Comparison of ENCODE assay signal across 17 cellular contexts in the genomic region with DNA sequence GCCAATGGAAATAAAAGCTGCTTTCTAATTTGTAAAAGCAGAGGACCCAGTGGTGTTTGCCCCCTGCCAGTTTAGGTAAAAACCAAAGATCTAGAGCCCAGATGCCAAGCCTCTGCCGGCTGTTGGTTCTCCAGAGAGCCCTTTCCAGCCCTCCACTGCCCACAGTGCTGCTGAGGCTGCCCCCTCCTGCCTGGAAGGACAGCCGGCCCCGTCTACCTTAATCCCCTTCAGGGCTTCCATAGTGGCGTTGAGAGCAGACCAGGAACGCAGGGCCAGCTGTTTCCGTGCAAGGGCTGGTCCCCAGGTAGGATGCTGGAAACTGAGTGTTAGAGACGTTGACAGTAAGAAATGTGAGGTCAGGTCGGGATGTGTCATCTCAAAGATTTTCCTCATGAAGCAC. TPM values are rescaled to one million over a fixed set of nuclear protein-coding genes. Genes with fewer than 3 reads are reported as not detected.
DNase-seq lines count a peak whose midpoint lies in the region; ATAC-seq and TF ChIP-seq lines count a peak whose summit lies in the region.
"Had no signal": no experiment of that assay in that cellular context is flagged by ENCODE, and none has a peak within 500 bp of the region (broad histone marks: within the 10 kb centered on the region; RNA-seq: fewer than 3 reads in every experiment).

No MANE protein-coding gene starts in this region.

- H3K4ac ChIP-seq in mesendoderm (ENCODE audit: low read depth, low read length) (no peak overlapping the region), neuronal stem cell (ENCODE audit: low read length) (no peak overlapping the region)

- H4K5ac ChIP-seq in mesendoderm (ENCODE audit: low read length): no peak overlapping the region

- ATAC-seq in T-cell (replicated peaks in 1 of 4) (no peak), WTC11 (no peak)

- no peaks in the 10 kb centered on the region for H3K9me3 ChIP-seq in neuronal stem cell (replicated peaks in 1 of 2; ENCODE audit: control insufficient read depth in 2 of 2, insufficient read depth in 1 of 2, low read depth in 1 of 2, low read length in 2 of 2)
- no peaks in the 10 kb centered on the region for H3K9me3 ChIP-seq in thyroid gland
- H3K9me3 ChIP-seq: BE2C, HAP-1 had no signal

- H3K4me1 ChIP-seq in mesendoderm (ENCODE audit: control insufficient read depth, low read depth, low read length) (no peaks in the 10 kb centered on the region), neuronal stem cell (ENCODE audit: control insufficient read depth in 2 of 2, insufficient read depth in 1 of 2, low read depth in 1 of 2, low read length in 2 of 2) (peaks cover under 1 to 10% of the 10 kb centered on the region in 2 donors), thyroid gland (peaks cover 0 to 10% of the 10 kb centered on the region in 2 donors)
- H3K4me1 ChIP-seq: BE2C had no signal

- H3K14ac ChIP-seq in neuronal stem cell (ENCODE audit: low read length): no peak overlapping the region

- H2BK5ac ChIP-seq in mesendoderm (ENCODE audit: low read length): no peak overlapping the region
- no peak overlapping the region for H2BK5ac ChIP-seq in neuronal stem cell (ENCODE audit: low read length)

- H2BK15ac ChIP-seq in mesendoderm (replicated peaks; ENCODE audit: low read depth) (no peak overlapping the region), neuronal stem cell (ENCODE audit: low read length) (no peak overlapping the region)

- H2BK120ac ChIP-seq in mesendoderm (ENCODE audit: low read depth, low read length): no peak overlapping the region
- H2BK120ac ChIP-seq in neuronal stem cell (ENCODE audit: low read depth, low read length): no peak overlapping the region

- H3K36me3 ChIP-seq in mesendoderm (ENCODE audit: control insufficient read depth, insufficient read depth, low read length) (no peaks in the 10 kb centered on the region), neuronal stem cell (replicated peaks in 1 of 2; ENCODE audit: control insufficient read depth in 2 of 2, insufficient read depth in 2 of 2, low read length in 2 of 2) (peaks cover 10 to 81% of the 10 kb centered on the region in 2 donors), thyroid gland (no peaks in the 10 kb centered on the region)
- H3K36me3 ChIP-seq: HAP-1 had no signal

- H3K4me2 ChIP-seq in mesendoderm (ENCODE audit: low read length) (no peak overlapping the region), neuronal stem cell (ENCODE audit: insufficient read depth, low read length, poor library complexity, severe bottlenecking) (no peak overlapping the region)

- no peak overlapping the region for H2AK5ac ChIP-seq in mesendoderm (ENCODE audit: low read length)
- H2AK5ac ChIP-seq in neuronal stem cell (ENCODE audit: low read depth, low read length): no peak overlapping the region

- H3K27me3 Mint-ChIP-seq in T-cell (peaks cover 34 to 55% of the 10 kb centered on the region in 2 donors), WTC11 (ENCODE audit: low read depth) (peaks cover 32% of the 10 kb centered on the region)

- H2BK12ac ChIP-seq in neuronal stem cell (ENCODE audit: low read length): no peak overlapping the region

- H3K4me3 Mint-ChIP-seq in T-cell: no peak overlapping the region
- no peak overlapping the region for H3K4me3 Mint-ChIP-seq in WTC11
- H3K4me3 Mint-ChIP-seq: CD4-positive, CD25-positive, alpha-beta regulatory T cell; CD8-positive, alpha-beta memory T cell had no signal

- no peak overlapping the region for H3K56ac ChIP-seq in mesendoderm (ENCODE audit: low read length)

- POLR2A ChIA-PET in T-cell (lab: Charles Lee): no interaction called here
- POLR2A ChIA-PET in WTC11 (lab: Charles Lee): no interaction called here

- H3K18ac ChIP-seq in mesendoderm (ENCODE audit: low read length) (no peak overlapping the region), neuronal stem cell (ENCODE audit: low read length) (peak overlapping the region; percentile 54)

- H3K9ac ChIP-seq in mesendoderm (ENCODE audit: low read length): no peak overlapping the region
- H3K9ac ChIP-seq in neuronal stem cell (ENCODE audit: low read depth, low read length, poor library complexity): no peak overlapping the region

- WGBS in mesendoderm (ENCODE audit: extremely low coverage, insufficient coverage, low lambda C conversion rate): no CpG with 5 or more reads among the region's 8 CpGs
- whole genome bisulfite sequencing in neuronal stem cell (ENCODE audit: extremely low coverage in 2 of 2, insufficient read length in 2 of 2, insufficient replicate concordance in 1 of 2), 2 donors: no CpG with 5 or more reads among the region's 8 CpGs
- WGBS in thyroid gland, 2 donors: 87 to 93% methylated on average over 8 of the region's 8 CpGs

- H3K27me3 ChIP-seq in mesendoderm (ENCODE audit: insufficient read depth, low read length, poor library complexity) (no peaks in the 10 kb centered on the region), neuronal stem cell (ENCODE audit: control insufficient read depth in 3 of 3, insufficient read depth in 3 of 3, low read depth in 1 of 3, low read length in 3 of 3) (no peaks in the 10 kb centered on the region), thyroid gland (no peaks in the 10 kb centered on the region)
- H3K27me3 ChIP-seq: BE2C had no signal

- CTCF ChIA-PET in T-cell (lab: Charles Lee): no interaction called here
- CTCF ChIA-PET in WTC11 (lab: Charles Lee): interaction anchor here (1.8 to 3.0 kb wide), 2 partner anchors 9 to 121 kb away, joined by 4 to 15 read pairs; no protein-coding TSS in a partner anchor

- H3K36me3 Mint-ChIP-seq in T-cell: no peaks in the 10 kb centered on the region
- H3K36me3 Mint-ChIP-seq in WTC11: no peaks in the 10 kb centered on the region
- H3K36me3 Mint-ChIP-seq: CD4-positive, CD25-positive, alpha-beta regulatory T cell; CD8-positive, alpha-beta memory T cell had no signal

- no peak overlapping the region for H2AFZ ChIP-seq in neuronal stem cell (ENCODE audit: low read length)

- intact Hi-C loops in thyroid gland (cut with DNase I): no loop called here

- H4K8ac ChIP-seq in mesendoderm (ENCODE audit: low read depth, low read length) (no peak overlapping the region), neuronal stem cell (ENCODE audit: low read depth, low read length) (no peak overlapping the region)

- H3K79me1 ChIP-seq in mesendoderm (ENCODE audit: low read length): peaks cover 3% of the 10 kb centered on the region
- H3K79me1 ChIP-seq in neuronal stem cell (ENCODE audit: low read depth, low read length): peaks cover 14% of the 10 kb centered on the region

- H3K4me1 Mint-ChIP-seq in T-cell: peaks cover under 1 to 1% (median 1%) of the 10 kb centered on the region in 3 donors
- H3K4me1 Mint-ChIP-seq in WTC11: peaks cover 12% of the 10 kb centered on the region

- H3K27ac Mint-ChIP-seq in T-cell: no peak overlapping the region
- no peak overlapping the region for H3K27ac Mint-ChIP-seq in WTC11
- H3K27ac Mint-ChIP-seq: CD4-positive, CD25-positive, alpha-beta regulatory T cell; CD8-positive, alpha-beta memory T cell had no signal

- TF ChIP-seq POLR2A in thyroid gland (IDR thresholded peaks at IDR 0.05): no peak

- H3K79me2 ChIP-seq in mesendoderm (ENCODE audit: control insufficient read depth, insufficient read depth, low read length): no peaks in the 10 kb centered on the region

- H3K27ac ChIP-seq in mesendoderm (ENCODE audit: low read depth, low read length) (no peak overlapping the region), neuronal stem cell (replicated peaks; ENCODE audit: low read length) (no peak overlapping the region), thyroid gland (no peak overlapping the region)

- H3K23ac ChIP-seq in mesendoderm (ENCODE audit: low read length) (peak overlapping the region; percentile 70), neuronal stem cell (ENCODE audit: low read depth, low read length, poor library complexity) (no peak overlapping the region)

- H3K9me3 Mint-ChIP-seq in T-cell (no peaks in the 10 kb centered on the region), WTC11 (no peaks in the 10 kb centered on the region)
- H3K9me3 Mint-ChIP-seq: CD8-positive, alpha-beta memory T cell had no signal

- DNase-seq in NCI-H524 treated with DMSO at 0.1 percent for 48 hours (lab: John Stamatoyannopoulos, UW) (peak; percentile 34), mesendoderm (no peak), neuronal stem cell (ENCODE audit: low spot score) (no peak), T-cell (no peak), WTC11 (ENCODE audit: low spot score) (no peak), dedifferentiated amniotic fluid mesenchymal stem cell (ENCODE audit: extremely low spot score) (no peak), thyroid gland (no peak)
- DNase-seq: ACHN; BE2C; C1 segment of cervical spinal cord; CD4-positive, CD25-positive, alpha-beta regulatory T cell; CD8-positive, alpha-beta memory T cell; COR-L47; DMS 273 treated with DMSO at 0.1 percent for 48 hours; DMS53 had no signal

- no peak overlapping the region for H4K91ac ChIP-seq in neuronal stem cell (ENCODE audit: low read depth, low read length, poor library complexity)

- H3K4me3 ChIP-seq in mesendoderm (ENCODE audit: low read length) (no peak overlapping the region), neuronal stem cell (ENCODE audit: low read length in 2 of 2) (no peak overlapping the region), thyroid gland (replicated peaks in 1 of 3) (no peak overlapping the region)
- H3K4me3 ChIP-seq: HAP-1 had no signal

- TF ChIP-seq CTCF in WTC11 (IDR thresholded peaks at IDR 0.05) (no peak), thyroid gland (IDR thresholded peaks at IDR 0.05) (no peak)

TF ChIP-seq in WTC11, 78 proteins besides CTCF, POLR2A, EP300 and RAD21 (continues in another document):
- TF ChIP-seq EMX1 (CRISPR knock-in tag; IDR thresholded peaks at IDR 0.05): no peak
- TF ChIP-seq GRHL2 (CRISPR knock-in tag; IDR thresholded peaks at IDR 0.05; ENCODE audit: insufficient replicate concordance, severe bottlenecking): no peak
- TF ChIP-seq PREB (CRISPR knock-in tag; IDR thresholded peaks at IDR 0.05; ENCODE audit: borderline replicate concordance): no peak
- no peak for TF ChIP-seq ZNF416 (CRISPR knock-in tag; IDR thresholded peaks at IDR 0.05)
- no peak for TF ChIP-seq JUN (CRISPR knock-in tag; IDR thresholded peaks at IDR 0.05)

RNA-seq across cellular contexts. Expression of gene ST8SIA2, which starts 6.9 kb away (rescaled TPM):
- 4.9 TPM for polyA plus RNA-seq in mesendoderm (2013, experiment 1 of 2)
- 4.6 TPM for polyA plus RNA-seq in mesendoderm (2013, experiment 2 of 2)
- 10.1 TPM for polyA plus RNA-seq in neuronal stem cell (2013, experiment 1 of 2)
- 10.0 TPM for polyA plus RNA-seq in neuronal stem cell (2013, experiment 2 of 2)
- total RNA-seq in T-cell (not detected), WTC11 (2021) (1.8 to 2.9 TPM (median 2.2 TPM) in 3 replicates), thyroid gland (1 to 10 TPM in 1 of 4 donors, under 1 TPM in 1, not detected in 2; under 0.01 to 4.3 TPM)
- total RNA-seq: CD4-positive, CD25-positive, alpha-beta regulatory T cell; CD8-positive, alpha-beta memory T cell; HT-29 had no signal
- polyA plus RNA-seq: CD4-positive, CD25-positive, alpha-beta regulatory T cell; CD8-positive, alpha-beta memory T cell had no signal
